In the genomic region with DNA sequence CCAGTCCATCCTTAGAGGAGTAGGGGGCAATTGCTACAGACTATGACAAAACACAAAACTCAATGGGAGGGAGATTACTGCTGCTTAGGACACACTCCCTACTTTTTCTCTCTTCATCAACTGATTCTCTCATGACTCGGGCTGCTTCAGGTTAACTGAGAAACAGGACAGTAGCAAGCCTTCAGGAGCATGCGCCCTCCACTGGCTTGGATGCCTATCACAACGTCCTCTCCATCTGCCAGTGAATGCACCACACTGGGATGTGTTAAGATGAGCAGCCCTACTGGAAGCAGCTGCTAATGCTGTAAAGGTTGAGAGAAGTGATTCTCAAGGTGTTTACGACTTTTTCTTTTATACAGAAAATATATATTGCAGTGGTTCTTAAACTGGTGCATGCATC, we compare ENCODE assay signal across 29 cellular contexts.
DNase-seq lines count a peak whose midpoint lies in the region; ATAC-seq, FAIRE-seq and TF ChIP-seq lines count a peak whose summit lies in the region.
"Had no signal": no experiment of that assay in that cellular context is flagged by ENCODE, and none has a peak within 500 bp of the region (broad histone marks: within the 10 kb centered on the region; RNA-seq: fewer than 3 reads in every experiment).

No MANE protein-coding gene starts in this region.

- no peaks in the 10 kb centered on the region for H3K79me2 ChIP-seq in GM23338 (replicated peaks; ENCODE audit: insufficient read depth)
- H3K79me2 ChIP-seq in K562 (ENCODE audit: control insufficient read depth, insufficient read depth, low read length) = no peaks in the 10 kb centered on the region

- no TSS peak for BruUV-seq in K562 (replicated peaks; lab: Mats Ljungman, UMichigan)

- POLR2A ChIA-PET in K562 (lab: Yijun Ruan, JAX) = no interaction called here
- POLR2A ChIA-PET in CD4-positive, alpha-beta T cell (lab: Charles Lee) = no interaction called here

- H3K9me2 ChIP-seq in GM23338 (ENCODE audit: insufficient read depth) = no peaks in the 10 kb centered on the region

- 50% methylated on average over 4 of the region's 4 CpGs for WGBS in K562 (ENCODE audit: insufficient coverage, low coverage, missing lambda C conversion rate)
- WGBS in stomach, 5 donors = 80 to 86% (median 84%) methylated on average over 4 of the region's 4 CpGs

- no peak for FAIRE-seq in K562 (lab: Jason Lieb, UNC)
- FAIRE-seq: HTR-8/SVneo, islet of Langerhans had no signal

- H3K27ac ChIP-seq in 22Rv1 (no peak overlapping the region), GM23338 (ENCODE audit: low read depth) (no peak overlapping the region), K562 (ENCODE audit: extremely low read depth, low read depth, low read length) (no peak overlapping the region), stomach (no peak overlapping the region)
- no peak overlapping the region for H3K27ac ChIP-seq in CD4-positive, alpha-beta T cell (ENCODE audit: low read depth, low read length)
- H3K27ac ChIP-seq: ascending aorta, KMS-11, SJSA1, suprapubic skin had no signal

- H3K4me3 ChIP-seq in GM23338 (no peak overlapping the region), K562 (no peak overlapping the region), stomach (no peak overlapping the region)
- H3K4me3 ChIP-seq: ascending aorta, SJSA1, suprapubic skin had no signal

- H4K20me1 ChIP-seq in GM23338 (replicated peaks; ENCODE audit: insufficient read depth) (no peaks in the 10 kb centered on the region), K562 (replicated peaks; ENCODE audit: control insufficient read depth, insufficient read depth, low read length) (no peaks in the 10 kb centered on the region)

- TF ChIP-seq RAD21 in K562 (CRISPR knock-in tag; conservative IDR thresholded peaks at IDR 0.05 in 1 of 2, IDR thresholded peaks at IDR 0.05 in 1 of 2) = peak in 1 of 2 experiments; percentile 36; a peak in 1 of 4 replicates

- peak; percentile 18; the same call in 1 of the 2 replicates for TF ChIP-seq CTCF in 22Rv1 (IDR thresholded peaks at IDR 0.05)
- no peak for TF ChIP-seq CTCF in GM23338 (conservative IDR thresholded peaks at IDR 0.05; ENCODE audit: low read depth in 2 of 2)
- peak in 1 of 3 experiments; percentile 19; a peak in 2 of 6 replicates for TF ChIP-seq CTCF in K562 (IDR thresholded peaks at IDR 0.05 in 2 of 3, conservative IDR thresholded peaks at IDR 0.05 in 1 of 3; ENCODE audit: insufficient read depth in 2 of 3, low read depth in 1 of 3, low read length in 3 of 3)
- TF ChIP-seq CTCF in CD4-positive, alpha-beta T cell (IDR thresholded peaks at IDR 0.05) = no peak
- no peak for TF ChIP-seq CTCF in stomach (IDR thresholded peaks at IDR 0.05)

- H3K27me3 ChIP-seq in GM23338 (ENCODE audit: insufficient read depth) = no peaks in the 10 kb centered on the region
- no peaks in the 10 kb centered on the region for H3K27me3 ChIP-seq in K562 (ENCODE audit: control insufficient read depth in 2 of 2, insufficient read depth in 2 of 2, low read length in 2 of 2)
- H3K27me3 ChIP-seq in CD4-positive, alpha-beta T cell (ENCODE audit: control insufficient read depth, insufficient read depth, low read length) = no peaks in the 10 kb centered on the region
- no peaks in the 10 kb centered on the region for H3K27me3 ChIP-seq in stomach
- H3K27me3 ChIP-seq: ascending aorta, SJSA1, suprapubic skin had no signal

- H3K4me2 ChIP-seq in GM23338 (no peak overlapping the region), K562 (ENCODE audit: insufficient read depth, low read length) (no peak overlapping the region)
- H3K4me2 ChIP-seq: KMS-11 had no signal

- no peaks in the 10 kb centered on the region for H3K4me1 Mint-ChIP-seq in GM23338
- H3K4me1 Mint-ChIP-seq in CD4-positive, alpha-beta T cell (ENCODE audit: low read depth) = no peaks in the 10 kb centered on the region
- H3K4me1 Mint-ChIP-seq: activated naive CD8-positive, alpha-beta T cell treated with anti-CD3 and anti-CD28 coated beads, Interleukin-2, amount 10 ng/mL, durations not matched to agents 7 days and 5 days; B cell; CD8-positive, alpha-beta memory T cell had no signal

- H3K27me3 Mint-ChIP-seq in GM23338 (ENCODE audit: insufficient read depth, low read depth, poor library complexity) = no peaks in the 10 kb centered on the region
- H3K27me3 Mint-ChIP-seq in CD4-positive, alpha-beta T cell = no peaks in the 10 kb centered on the region
- H3K27me3 Mint-ChIP-seq: activated naive CD8-positive, alpha-beta T cell treated with anti-CD3 and anti-CD28 coated beads, Interleukin-2, amount 10 ng/mL, durations not matched to agents 7 days and 5 days; activated T-cell treated with anti-CD3 and anti-CD28 coated beads, Interleukin-2, amount 50 U/mL, for 24 hours; B cell; CD8-positive, alpha-beta memory T cell had no signal

- CTCF ChIA-PET in K562 (lab: Yijun Ruan, JAX; ENCODE audit: low intra/inter-chr PET ratio) = no interaction called here
- CTCF ChIA-PET in CD4-positive, alpha-beta T cell (lab: Charles Lee) = no interaction called here

- ATAC-seq in GM23338 (peak; percentile 48; the same call in 2 of the 3 replicates), K562 (peak; percentile 75)
- ATAC-seq in CD4-positive, alpha-beta T cell (ENCODE audit: poor library complexity) = no peak
- ATAC-seq: left lobe of liver had no signal

- H3K4me3 Mint-ChIP-seq in GM23338 = no peak overlapping the region
- no peak overlapping the region for H3K4me3 Mint-ChIP-seq in CD4-positive, alpha-beta T cell
- H3K4me3 Mint-ChIP-seq: activated naive CD8-positive, alpha-beta T cell treated with anti-CD3 and anti-CD28 coated beads, Interleukin-2, amount 10 ng/mL, durations not matched to agents 7 days and 5 days; activated T-cell treated with anti-CD3 and anti-CD28 coated beads, Interleukin-2, amount 50 U/mL, for 24 hours; B cell; CD8-positive, alpha-beta memory T cell; HFFc6; T-helper 1 cell treated with Interleukin-12 subunit alpha and Interleukin-12 subunit beta and Interleukin-4 antibody, amounts not matched to agents 30 μg/mL and 1 μg/mL, for 36 hours had no signal

- TF ChIP-seq EP300 in K562 (IDR thresholded peaks at IDR 0.05; ENCODE audit: low read length) (no peak), stomach (IDR thresholded peaks at IDR 0.05) (no peak)

- DNase-seq in GM23338 (ENCODE audit: low spot score) (no peak), NCI-H69 (lab: John Stamatoyannopoulos, UW) (peak; percentile 1), K562 (ENCODE audit: extremely low read depth in 1 of 4, low spot score in 3 of 4) (peak in 1 of 4 experiments; percentile 11), SIG-M5 (lab: John Stamatoyannopoulos, UW) (no peak), stomach (no peak), retina (no peak)
- DNase-seq in CD4-positive, alpha-beta T cell = no peak
- DNase-seq: activated gamma-delta T cell; activated naive CD8-positive, alpha-beta T cell treated with anti-CD3 and anti-CD28 coated beads, Interleukin-2, amount 10 ng/mL, durations not matched to agents 7 days and 5 days; activated T-cell treated with anti-CD3 and anti-CD28 coated beads, Interleukin-2, amount 50 U/mL, for 24 hours; CD8-positive, alpha-beta memory T cell; HFFc6; hypothalamus; NCI-H1436; NCI-H2081 treated with DMSO at 0.1 percent for 48 hours; NCI-H226; RPMI8226; stimulated activated CD4-positive, alpha-beta T cell treated with anti-CD3 and anti-CD28 coated beads, Interleukin-15, amount 100 ng/mL, for 24 hours; stimulated activated CD4-positive, alpha-beta T cell treated with anti-CD3 and anti-CD28 coated beads, Interleukin-4, amount 100 ng/mL, for 4 hours had no signal

- H3K9ac ChIP-seq in K562 (ENCODE audit: insufficient read depth in 1 of 2, low read depth in 2 of 2, low read length in 2 of 2) = no peak overlapping the region
- H3K9ac ChIP-seq: KMS-11 had no signal

- intact Hi-C loops in K562 (cut with micrococcal nuclease) = loop anchor here (1.0 to 10.0 kb wide), 4 partner anchors 146 to 1075 kb away; no protein-coding TSS in a partner anchor
- intact Hi-C loops in CD4-positive, alpha-beta T cell (cut with DNase I, micrococcal nuclease) = no loop called here
- intact Hi-C loops in stomach (cut with DNase I; ENCODE audit: low total_unique reads) = no loop called here

- H3F3A ChIP-seq in GM23338 (replicated peaks; ENCODE audit: low read depth) = no peaks in the 10 kb centered on the region

- H3K9me3 ChIP-seq in K562 (replicated peaks; ENCODE audit: control insufficient read depth, insufficient read depth, low read depth, low read length) (no peaks in the 10 kb centered on the region), stomach (no peaks in the 10 kb centered on the region)
- no peaks in the 10 kb centered on the region for H3K9me3 ChIP-seq in CD4-positive, alpha-beta T cell (ENCODE audit: control insufficient read depth, low read length)
- H3K9me3 ChIP-seq: ascending aorta, SJSA1, suprapubic skin had no signal

- peaks cover 81% of the 10 kb centered on the region for H3K9me3 Mint-ChIP-seq in GM23338
- peaks cover 2% of the 10 kb centered on the region for H3K9me3 Mint-ChIP-seq in CD4-positive, alpha-beta T cell
- H3K9me3 Mint-ChIP-seq: activated naive CD8-positive, alpha-beta T cell treated with anti-CD3 and anti-CD28 coated beads, Interleukin-2, amount 10 ng/mL, durations not matched to agents 7 days and 5 days; activated T-cell treated with anti-CD3 and anti-CD28 coated beads, Interleukin-2, amount 50 U/mL, for 24 hours; T-helper 1 cell treated with Interleukin-12 subunit alpha and Interleukin-12 subunit beta and Interleukin-4 antibody, amounts not matched to agents 30 μg/mL and 1 μg/mL, for 36 hours had no signal

- no peak for TF ChIP-seq POLR2A in K562 (conservative IDR thresholded peaks at IDR 0.05)
- no peak for TF ChIP-seq POLR2A in stomach (IDR thresholded peaks at IDR 0.05)

- H3K9me1 ChIP-seq in K562 (ENCODE audit: control insufficient read depth, insufficient read depth, low read length) = no peaks in the 10 kb centered on the region

- in situ Hi-C loops in K562 (cut with MboI) = no loop called here

- peaks cover 6% of the 10 kb centered on the region; the same call in 1 of the 2 replicates for H3K36me3 ChIP-seq in GM23338 (ENCODE audit: insufficient read depth)
- no peaks in the 10 kb centered on the region for H3K36me3 ChIP-seq in K562 (ENCODE audit: control insufficient read depth, insufficient read depth, low read length)
- H3K36me3 ChIP-seq in stomach = no peaks in the 10 kb centered on the region
- H3K36me3 ChIP-seq: ascending aorta, SJSA1, suprapubic skin had no signal

- no peak overlapping the region for H2AFZ ChIP-seq in GM23338
- H2AFZ ChIP-seq in K562 (ENCODE audit: low read depth, low read length) = no peak overlapping the region; the same call in 1 of the 2 replicates

- no peaks in the 10 kb centered on the region; the same call in 2 of the 3 replicates for H3K36me3 Mint-ChIP-seq in GM23338 (ENCODE audit: low read depth)
- no peaks in the 10 kb centered on the region for H3K36me3 Mint-ChIP-seq in CD4-positive, alpha-beta T cell (ENCODE audit: low read depth)
- H3K36me3 Mint-ChIP-seq: activated naive CD8-positive, alpha-beta T cell treated with anti-CD3 and anti-CD28 coated beads, Interleukin-2, amount 10 ng/mL, durations not matched to agents 7 days and 5 days; CD8-positive, alpha-beta memory T cell had no signal

- H3K27ac Mint-ChIP-seq in GM23338 = no peak overlapping the region
- H3K27ac Mint-ChIP-seq in CD4-positive, alpha-beta T cell = no peak overlapping the region
- H3K27ac Mint-ChIP-seq: activated naive CD8-positive, alpha-beta T cell treated with anti-CD3 and anti-CD28 coated beads, Interleukin-2, amount 10 ng/mL, durations not matched to agents 7 days and 5 days; activated T-cell treated with anti-CD3 and anti-CD28 coated beads, Interleukin-2, amount 50 U/mL, for 24 hours; B cell; CD8-positive, alpha-beta memory T cell; HFFc6; T-helper 1 cell treated with Interleukin-12 subunit alpha and Interleukin-12 subunit beta and Interleukin-4 antibody, amounts not matched to agents 30 μg/mL and 1 μg/mL, for 36 hours had no signal

- H3K4me1 ChIP-seq in GM23338 (ENCODE audit: insufficient read depth) = no peaks in the 10 kb centered on the region
- H3K4me1 ChIP-seq in K562 (replicated peaks in 1 of 2; ENCODE audit: control insufficient read depth in 2 of 2, insufficient read depth in 2 of 2, low read length in 2 of 2) = no peaks in the 10 kb centered on the region; a peak in 3 of 5 replicates
- H3K4me1 ChIP-seq in stomach = no peaks in the 10 kb centered on the region
- H3K4me1 ChIP-seq: ascending aorta, SJSA1, suprapubic skin had no signal
